Comparison of ENCODE assay signal across 8 cellular contexts in the genomic region with DNA sequence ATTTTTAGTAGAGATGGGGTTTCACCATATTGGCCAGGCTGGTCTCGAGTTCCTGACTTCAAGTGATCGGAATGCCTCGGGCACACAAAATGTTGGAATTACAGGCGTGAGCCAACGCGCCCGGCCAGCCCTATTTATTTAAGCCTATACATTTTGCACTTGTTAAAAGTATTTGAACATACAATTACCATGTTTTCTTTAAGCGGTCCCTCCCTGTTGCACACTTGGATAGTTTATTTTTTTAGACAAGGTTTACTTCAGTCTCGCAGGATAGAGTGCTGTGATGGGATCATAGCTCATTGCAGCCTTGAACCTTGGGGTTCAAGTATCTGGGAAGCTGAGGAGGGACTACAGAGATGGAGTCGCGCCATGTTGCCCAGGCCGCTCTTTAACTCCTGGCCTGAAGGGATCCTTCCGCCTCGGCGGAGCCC. TPM values are rescaled to one million over a fixed set of nuclear protein-coding genes. Genes with fewer than 3 reads are reported as not detected.
A peak's percentile ranks its signal among the peaks of the same experiment; 100 is the strongest.
DNase-seq lines count a peak whose midpoint lies in the region; ATAC-seq and TF ChIP-seq lines count a peak whose summit lies in the region.

No MANE protein-coding gene starts in this region.

- no peak for TF ChIP-seq POLR2A in gastroesophageal sphincter (IDR thresholded peaks at IDR 0.05)

- H3K27ac ChIP-seq in gastroesophageal sphincter = peak overlapping the region; percentile 25 to 90 (median 88)

- H3K9me3 ChIP-seq in T-helper 17 cell (ENCODE audit: control insufficient read depth, low read length, poor library complexity, severe bottlenecking) (no peaks in the 10 kb centered on the region), gastroesophageal sphincter (no peaks in the 10 kb centered on the region), skeletal muscle satellite cell (replicated peaks; ENCODE audit: low read length) (no peaks in the 10 kb centered on the region)

- no peaks in the 10 kb centered on the region for H3K27me3 Mint-ChIP-seq in T-helper 17 cell

- H3K27ac Mint-ChIP-seq in T-helper 17 cell = peak overlapping the region; percentile 93

- H3K4me2 ChIP-seq in skeletal muscle satellite cell (ENCODE audit: low read length) = peak overlapping the region; percentile 100

- H3K4me1 ChIP-seq in gastroesophageal sphincter = peaks cover 0 to 10% (median 0%) of the 10 kb centered on the region in 3 donors
- H3K4me1 ChIP-seq in skeletal muscle satellite cell (ENCODE audit: control insufficient read depth, insufficient read depth, low read length) = no peaks in the 10 kb centered on the region

- H3K27me3 ChIP-seq in gastroesophageal sphincter (no peaks in the 10 kb centered on the region), skeletal muscle satellite cell (ENCODE audit: control insufficient read depth, insufficient read depth, low read length) (no peaks in the 10 kb centered on the region)

- peak overlapping the region; percentile 41 to 71 for H3K4me3 ChIP-seq in gastroesophageal sphincter
- peak overlapping the region; percentile 96 for H3K4me3 ChIP-seq in skeletal muscle satellite cell (ENCODE audit: low read length)

- TF ChIP-seq EP300 in gastroesophageal sphincter (IDR thresholded peaks at IDR 0.05) = no peak

- 77 to 94% methylated on average over 7 to 15 of the region's 15 CpGs for WGBS in gastroesophageal sphincter (ENCODE audit: low coverage in 1 of 2), 2 donors

- DNase-seq in T-helper 17 cell (no peak), SKM-1 treated with dmso at 0.1 percent for 144 hours (lab: John Stamatoyannopoulos, UW; ENCODE audit: unreplicated experiment) (no peak), hepatic stellate cell (ENCODE audit: low spot score) (no peak), NK-92 (lab: John Stamatoyannopoulos, UW; ENCODE audit: unreplicated experiment) (no peak)

- H3K4me3 Mint-ChIP-seq in T-helper 17 cell = peak overlapping the region; percentile 89

- H3K9ac ChIP-seq in skeletal muscle satellite cell (ENCODE audit: low read depth, low read length) = peak overlapping the region; percentile 48

- no peaks in the 10 kb centered on the region for H3K36me3 Mint-ChIP-seq in T-helper 17 cell (ENCODE audit: low read depth)

- ATAC-seq in GM21423 (IDR thresholded peaks at IDR 0.05; ENCODE audit: unreplicated experiment) (peak; percentile 9), T-helper 17 cell (no peak), gastroesophageal sphincter (no peak), GM21447 (IDR thresholded peaks at IDR 0.05; ENCODE audit: unreplicated experiment) (no peak)

- TF ChIP-seq CTCF in gastroesophageal sphincter (IDR thresholded peaks at IDR 0.05) = no peak

- H3K36me3 ChIP-seq in gastroesophageal sphincter (no peaks in the 10 kb centered on the region), skeletal muscle satellite cell (ENCODE audit: insufficient read depth, low read length) (no peaks in the 10 kb centered on the region)

- no peaks in the 10 kb centered on the region for H3K4me1 Mint-ChIP-seq in T-helper 17 cell

RNA-seq across cellular contexts. Expression of gene SRRM3, which starts 35.7 kb away (rescaled TPM):
- total RNA-seq in T-helper 17 cell (not detected), gastroesophageal sphincter (1 to 10 TPM; 1.6 to 4.1 (median 2.8) TPM)
- total RNA-seq in skeletal muscle satellite cell (2012; rRNA removed) = 1.3 TPM in 2 replicates
